ENCODE assay signal across 35 cellular contexts in the genomic region with DNA sequence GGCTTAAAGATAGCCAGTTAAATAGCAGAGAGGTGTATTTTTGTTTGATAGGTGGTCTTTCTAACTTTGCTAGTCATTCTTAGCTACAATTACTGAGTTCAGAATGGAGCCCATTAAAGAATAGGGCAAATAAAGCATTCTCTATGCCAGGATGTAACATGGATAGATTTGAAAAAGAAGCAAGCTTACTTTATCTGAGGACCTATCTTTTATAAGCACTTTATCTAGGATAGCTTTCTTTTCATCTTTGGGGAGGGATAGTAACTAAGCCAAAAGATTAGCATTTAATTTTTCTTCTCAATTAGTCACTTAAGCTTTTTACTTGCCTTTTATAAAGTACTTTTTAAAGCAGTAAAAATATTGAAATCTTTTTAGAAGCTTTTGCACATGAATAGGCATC.
A peak's percentile ranks its signal among the peaks of the same experiment; 100 is the strongest.
DNase-seq lines count a peak whose midpoint lies in the region; ATAC-seq, FAIRE-seq and TF ChIP-seq lines count a peak whose summit lies in the region.
"Had no signal": no experiment of that assay in that cellular context is flagged by ENCODE, and none has a peak within 500 bp of the region (broad histone marks: within the 10 kb centered on the region; RNA-seq: fewer than 3 reads in every experiment).

No MANE protein-coding gene starts in this region.

- H3K36me3 Mint-ChIP-seq in GM23338 (ENCODE audit: low read depth), result no peaks in the 10 kb centered on the region
- no peaks in the 10 kb centered on the region for H3K36me3 Mint-ChIP-seq in endodermal cell (ENCODE audit: low read depth)
- H3K36me3 Mint-ChIP-seq: CD14-positive monocyte; CD4-positive, alpha-beta memory T cell; CD4-positive, CD25-positive, alpha-beta regulatory T cell; CD8-positive, alpha-beta memory T cell; CD8-positive, alpha-beta T cell had no signal

- H3K27ac ChIP-seq in GM23338 (ENCODE audit: low read depth) (no peak overlapping the region), HUES6 (ENCODE audit: low read depth, low read length) (peak overlapping the region; percentile 49; the same call in 1 of the 2 replicates), HUES64 (ENCODE audit: low read depth, low read length) (0 out of 2 replicates have a peak overlapping the region, but pooled peaks have one; percentile 41), endodermal cell (ENCODE audit: low read depth, low read length) (no peak overlapping the region)
- H3K27ac ChIP-seq: 22Rv1; A549; BLaER1; BLaER1 treated with 17β-estradiol and CSF1 and Interleukin-3, amounts not matched to agents 10 nM and 100 nM; C4-2B had no signal

- H4K20me1 ChIP-seq in GM23338 (replicated peaks; ENCODE audit: insufficient read depth), result no peaks in the 10 kb centered on the region
- H4K20me1 ChIP-seq: BLaER1; BLaER1 treated with 17β-estradiol and CSF1 and Interleukin-3, amounts not matched to agents 10 nM and 100 nM had no signal

- no peak overlapping the region for H2AFZ ChIP-seq in GM23338

- H3K9me3 Mint-ChIP-seq in GM23338 (no peaks in the 10 kb centered on the region), endodermal cell (no peaks in the 10 kb centered on the region)
- H3K9me3 Mint-ChIP-seq: CD4-positive, alpha-beta T cell; CD8-positive, alpha-beta T cell had no signal

- no peaks in the 10 kb centered on the region for H3K36me3 ChIP-seq in GM23338 (ENCODE audit: insufficient read depth)
- H3K36me3 ChIP-seq in HUES6 (ENCODE audit: control insufficient read depth, insufficient read depth, low read length), result no peaks in the 10 kb centered on the region
- no peaks in the 10 kb centered on the region for H3K36me3 ChIP-seq in HUES64 (ENCODE audit: insufficient read depth, low read length)
- H3K36me3 ChIP-seq in endodermal cell (ENCODE audit: control insufficient read depth, insufficient read depth, low read length), result no peaks in the 10 kb centered on the region
- H3K36me3 ChIP-seq: BE2C; BLaER1; BLaER1 treated with 17β-estradiol and CSF1 and Interleukin-3, amounts not matched to agents 10 nM and 100 nM had no signal

- H3K4me1 ChIP-seq in GM23338 (ENCODE audit: insufficient read depth) (peaks cover 16% of the 10 kb centered on the region), HUES6 (ENCODE audit: control insufficient read depth, insufficient read depth, low read length) (peaks cover 14% of the 10 kb centered on the region), HUES64 (ENCODE audit: insufficient read depth, low read length) (peaks cover 15% of the 10 kb centered on the region), endodermal cell (ENCODE audit: control insufficient read depth, insufficient read depth, low read length) (no peaks in the 10 kb centered on the region)
- H3K4me1 ChIP-seq: A549; BE2C; BLaER1; BLaER1 treated with 17β-estradiol and CSF1 and Interleukin-3, amounts not matched to agents 10 nM and 100 nM; Caco-2 had no signal

- H3K4me3 Mint-ChIP-seq in GM23338 (no peak overlapping the region), endodermal cell (no peak overlapping the region)
- H3K4me3 Mint-ChIP-seq: B cell; CD14-positive monocyte; CD4-positive, alpha-beta memory T cell; CD4-positive, alpha-beta T cell; CD4-positive, CD25-positive, alpha-beta regulatory T cell; CD8-positive, alpha-beta memory T cell; CD8-positive, alpha-beta T cell had no signal

- H3K4me1 Mint-ChIP-seq in GM23338 (peaks cover 8% of the 10 kb centered on the region; the same call in 2 of the 3 replicates), endodermal cell (peaks cover 24% of the 10 kb centered on the region)
- H3K4me1 Mint-ChIP-seq: B cell; CD14-positive monocyte; CD4-positive, alpha-beta memory T cell; CD4-positive, CD25-positive, alpha-beta regulatory T cell; CD8-positive, alpha-beta memory T cell had no signal

- H3K27ac Mint-ChIP-seq in GM23338 (no peak overlapping the region), endodermal cell (no peak overlapping the region)
- H3K27ac Mint-ChIP-seq: B cell; CD14-positive monocyte; CD4-positive, alpha-beta memory T cell; CD4-positive, alpha-beta T cell; CD4-positive, CD25-positive, alpha-beta regulatory T cell; CD8-positive, alpha-beta memory T cell; CD8-positive, alpha-beta T cell had no signal

- no peak for DNase-seq in GM23338 (ENCODE audit: low spot score)
- DNase-seq in endodermal cell, result no peak
- no peak for DNase-seq in HTR-8/SVneo (ENCODE audit: insufficient read length, low spot score)
- DNase-seq in HCEC 1CT, result no peak
- DNase-seq: 8988T; ACHN; AML-193; BE2C; C1 segment of cervical spinal cord; Caco-2; Calu3; CD4-positive, alpha-beta memory T cell; CD4-positive, alpha-beta T cell; CD4-positive, CD25-positive, alpha-beta regulatory T cell; CD8-positive, alpha-beta memory T cell; CD8-positive, alpha-beta T cell; COR-L47; DMS 273 treated with DMSO at 0.1 percent for 48 hours; DMS153; DMS53; DMS79; DMS79 treated with DMSO at 0.1 percent for 48 hours; DND-41; EL had no signal

- H3K27me3 ChIP-seq in GM23338 (ENCODE audit: insufficient read depth) (no peaks in the 10 kb centered on the region), HUES6 (ENCODE audit: control insufficient read depth, insufficient read depth, low read length) (no peaks in the 10 kb centered on the region), HUES64 (ENCODE audit: insufficient read depth, low read length) (no peaks in the 10 kb centered on the region), endodermal cell (ENCODE audit: control insufficient read depth, insufficient read depth, low read length, poor library complexity, severe bottlenecking) (no peaks in the 10 kb centered on the region)
- H3K27me3 ChIP-seq: BE2C had no signal

- no peaks in the 10 kb centered on the region for H3K9me3 ChIP-seq in HUES6 (ENCODE audit: control insufficient read depth, insufficient read depth, low read depth, low read length)
- H3K9me3 ChIP-seq in HUES64 (ENCODE audit: insufficient read depth, low read depth, low read length), result no peaks in the 10 kb centered on the region
- no peaks in the 10 kb centered on the region for H3K9me3 ChIP-seq in endodermal cell (ENCODE audit: control insufficient read depth, low read length)
- H3K9me3 ChIP-seq: A549; BE2C; BLaER1; BLaER1 treated with 17β-estradiol and CSF1 and Interleukin-3, amounts not matched to agents 10 nM and 100 nM; Caco-2 had no signal

- no peaks in the 10 kb centered on the region for H3K9me2 ChIP-seq in GM23338 (ENCODE audit: insufficient read depth)

- no peaks in the 10 kb centered on the region for H3K79me2 ChIP-seq in GM23338 (replicated peaks; ENCODE audit: insufficient read depth)

- H3K9ac ChIP-seq in HUES6 (ENCODE audit: low read length), result no peak overlapping the region
- H3K9ac ChIP-seq in HUES64 (ENCODE audit: low read depth, low read length), result no peak overlapping the region
- H3K9ac ChIP-seq in endodermal cell (ENCODE audit: extremely low read depth, low read length, poor library complexity, severe bottlenecking), result no peak overlapping the region
- H3K9ac ChIP-seq: BLaER1; BLaER1 treated with 17β-estradiol and CSF1 and Interleukin-3, amounts not matched to agents 10 nM and 100 nM had no signal

- TF ChIP-seq CTCF in GM23338 (conservative IDR thresholded peaks at IDR 0.05; ENCODE audit: low read depth in 2 of 2), result no peak
- no peak for TF ChIP-seq CTCF in endodermal cell (conservative IDR thresholded peaks at IDR 0.05)

- H3F3A ChIP-seq in GM23338 (replicated peaks; ENCODE audit: low read depth), result no peaks in the 10 kb centered on the region

- no peak for ATAC-seq in GM23338
- ATAC-seq: A549; CD8-positive, alpha-beta T cell had no signal

- H3K4me3 ChIP-seq in GM23338 (no peak overlapping the region), HUES6 (ENCODE audit: low read depth, low read length) (no peak overlapping the region), HUES64 (ENCODE audit: low read length) (no peak overlapping the region), endodermal cell (ENCODE audit: low read length) (no peak overlapping the region)
- H3K4me3 ChIP-seq: A549; BLaER1; BLaER1 treated with 17β-estradiol and CSF1 and Interleukin-3, amounts not matched to agents 10 nM and 100 nM had no signal

- no peaks in the 10 kb centered on the region for H3K27me3 Mint-ChIP-seq in GM23338 (ENCODE audit: insufficient read depth, low read depth, poor library complexity)
- H3K27me3 Mint-ChIP-seq in endodermal cell (ENCODE audit: insufficient read depth), result no peaks in the 10 kb centered on the region
- H3K27me3 Mint-ChIP-seq: B cell; CD4-positive, alpha-beta memory T cell; CD4-positive, alpha-beta T cell; CD4-positive, CD25-positive, alpha-beta regulatory T cell; CD8-positive, alpha-beta memory T cell had no signal

- peak overlapping the region; percentile 44; the same call in 1 of the 2 replicates for H3K4me2 ChIP-seq in GM23338
- H3K4me2 ChIP-seq: A549; BLaER1; BLaER1 treated with 17β-estradiol and CSF1 and Interleukin-3, amounts not matched to agents 10 nM and 100 nM had no signal

- FAIRE-seq in HTR-8/SVneo (lab: Jason Lieb, UNC), result no peak
- FAIRE-seq: A204.1, A549, D721Med had no signal

TF ChIP-seq in GM23338, 12 proteins besides CTCF, POLR2A, EP300 and RAD21:
- TF ChIP-seq, protein P1, sequence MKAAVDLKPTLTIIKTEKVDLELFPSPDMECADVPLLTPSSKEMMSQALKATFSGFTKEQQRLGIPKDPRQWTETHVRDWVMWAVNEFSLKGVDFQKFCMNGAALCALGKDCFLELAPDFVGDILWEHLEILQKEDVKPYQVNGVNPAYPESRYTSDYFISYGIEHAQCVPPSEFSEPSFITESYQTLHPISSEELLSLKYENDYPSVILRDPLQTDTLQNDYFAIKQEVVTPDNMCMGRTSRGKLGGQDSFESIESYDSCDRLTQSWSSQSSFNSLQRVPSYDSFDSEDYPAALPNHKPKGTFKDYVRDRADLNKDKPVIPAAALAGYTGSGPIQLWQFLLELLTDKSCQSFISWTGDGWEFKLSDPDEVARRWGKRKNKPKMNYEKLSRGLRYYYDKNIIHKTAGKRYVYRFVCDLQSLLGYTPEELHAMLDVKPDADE (IDR thresholded peaks at IDR 0.05), result no peak
- TF ChIP-seq STAT1 (IDR thresholded peaks at IDR 0.05; ENCODE audit: unreplicated experiment), result no peak

Comparison
In these comparisons a context has a peak if more than half of its experiments do, and no peak if none do; other contexts are left out.
1. H3K27ac ChIP-seq: peak in HUES6 (single experiment) and HUES64 (single experiment); none in GM23338 (single experiment) and endodermal cell (single experiment).